ENCODE assay signal across 24 cellular contexts in genomic region chr4:67292045-67292444, GRCh38.
"Had no signal": no experiment of that assay in that cellular context is flagged by ENCODE, and none has a peak within 500 bp of the region (broad histone marks: within the 10 kb centered on the region; RNA-seq: fewer than 3 reads in every experiment).

No MANE protein-coding gene starts in this region.

- H3K4me3 ChIP-seq: SJCRH30 had no signal

- H3K9me3 Mint-ChIP-seq: activated naive CD8-positive, alpha-beta T cell treated with anti-CD3 and anti-CD28 coated beads, Interleukin-2, amount 50 U/mL, for 24 hours; activated T-cell treated with anti-CD3 and anti-CD28 coated beads, Interleukin-2, amount 50 U/mL, for 4 hours had no signal

- H3K4me1 Mint-ChIP-seq: activated CD8-positive, alpha-beta memory T cell treated with anti-CD3 and anti-CD28 coated beads, Interleukin-2, amount 10 ng/mL, durations not matched to agents 7 days and 5 days; activated naive CD8-positive, alpha-beta T cell treated with anti-CD3 and anti-CD28 coated beads, Interleukin-2, amount 50 U/mL, for 24 hours had no signal

- H3K4me2 ChIP-seq: SK-N-SH had no signal

- H3K27ac ChIP-seq: brain microvascular endothelial cell, SJCRH30 had no signal

- H3K4me3 Mint-ChIP-seq: activated CD8-positive, alpha-beta memory T cell treated with anti-CD3 and anti-CD28 coated beads, Interleukin-2, amount 10 ng/mL, durations not matched to agents 7 days and 5 days; activated naive CD8-positive, alpha-beta T cell treated with anti-CD3 and anti-CD28 coated beads, Interleukin-2, amount 50 U/mL, for 24 hours; activated T-cell treated with anti-CD3 and anti-CD28 coated beads, Interleukin-2, amount 50 U/mL, for 4 hours had no signal

- ATAC-seq: activated CD4-positive, CD25-positive, alpha-beta regulatory T cell treated with anti-CD3 and anti-CD28 coated beads, Interleukin-2, amount 50 U/mL, for 24 hours; activated CD8-positive, alpha-beta memory T cell treated with anti-CD3 and anti-CD28 coated beads, Interleukin-2, amount 10 ng/mL, durations not matched to agents 7 days and 5 days; activated naive CD4-positive, alpha-beta T cell treated with anti-CD3 and anti-CD28 coated beads, Interleukin-2, amount 50 U/mL, for 72 hours; activated naive CD8-positive, alpha-beta T cell treated with anti-CD3 and anti-CD28 coated beads, Interleukin-2, amount 50 U/mL, for 24 hours; activated T-cell treated with anti-CD3 and anti-CD28 coated beads, Interleukin-2, amount 50 U/mL, for 4 hours; Panc1 had no signal

- DNase-seq: activated CD4-positive, alpha-beta T cell treated with anti-CD3 and anti-CD28 coated beads for 4 hours; activated CD4-positive, alpha-beta T cell treated with anti-CD3 and anti-CD28 coated beads, Interleukin-2, amount 50 U/mL, for 4 hours; activated CD8-positive, alpha-beta memory T cell treated with anti-CD3 and anti-CD28 coated beads, Interleukin-2, amount 10 ng/mL, durations not matched to agents 7 days and 5 days; activated effector memory CD4-positive, alpha-beta T cell treated with anti-CD3 and anti-CD28 coated beads, Interleukin-2, amount 50 U/mL, for 16 hours; activated naive CD4-positive, alpha-beta T cell treated with Interleukin-2 at 50 U/mL for 16 hours; activated naive CD8-positive, alpha-beta T cell treated with anti-CD3 and anti-CD28 coated beads, Interleukin-2, amount 50 U/mL, for 24 hours; activated T-cell treated with anti-CD3 and anti-CD28 coated beads, Interleukin-2, amount 50 U/mL, for 4 hours; amniotic stem cell; brain microvascular endothelial cell; cerebellar nuclear complex; IMR-90; KG1; NCI-H1105 treated with DMSO at 0.1 percent for 48 hours; NCI-H146; NCI-H1930; NCI-H2107; Right ventricle myocardium superior; RPMI8226; SK-N-SH; T-helper 1 cell had no signal

- H3K27me3 ChIP-seq: brain microvascular endothelial cell, SJCRH30 had no signal

- H3K36me3 Mint-ChIP-seq: activated CD8-positive, alpha-beta memory T cell treated with anti-CD3 and anti-CD28 coated beads, Interleukin-2, amount 10 ng/mL, durations not matched to agents 7 days and 5 days; activated naive CD4-positive, alpha-beta T cell treated with anti-CD3 and anti-CD28 coated beads, Interleukin-2, amount 50 U/mL, for 72 hours had no signal

- H3K27me3 Mint-ChIP-seq: activated CD8-positive, alpha-beta memory T cell treated with anti-CD3 and anti-CD28 coated beads, Interleukin-2, amount 10 ng/mL, durations not matched to agents 7 days and 5 days; activated naive CD8-positive, alpha-beta T cell treated with anti-CD3 and anti-CD28 coated beads, Interleukin-2, amount 50 U/mL, for 24 hours had no signal

- H3K9ac ChIP-seq: SK-N-SH had no signal

- H3K4me1 ChIP-seq: SJCRH30 had no signal

- H3K27ac Mint-ChIP-seq: activated CD8-positive, alpha-beta memory T cell treated with anti-CD3 and anti-CD28 coated beads, Interleukin-2, amount 10 ng/mL, durations not matched to agents 7 days and 5 days; activated naive CD4-positive, alpha-beta T cell treated with anti-CD3 and anti-CD28 coated beads, Interleukin-2, amount 50 U/mL, for 72 hours; activated naive CD8-positive, alpha-beta T cell treated with anti-CD3 and anti-CD28 coated beads, Interleukin-2, amount 50 U/mL, for 24 hours had no signal

- H3K36me3 ChIP-seq: brain microvascular endothelial cell, SJCRH30 had no signal

- H3K9me3 ChIP-seq: SJCRH30, SK-N-SH had no signal
